Comparison of ENCODE assay signal across 33 cellular contexts in genomic region chr12:107167756-107168155, GRCh38.
"Had no signal": no experiment of that assay in that cellular context is flagged by ENCODE, and none has a peak within 500 bp of the region (broad histone marks: within the 10 kb centered on the region; RNA-seq: fewer than 3 reads in every experiment).

No MANE protein-coding gene starts in this region.

- H3K36me3 ChIP-seq: ascending aorta, breast epithelium, cardiac muscle cell, colonic mucosa, esophagus squamous epithelium, gastrocnemius medialis, heart right ventricle had no signal

- H3K9me3 Mint-ChIP-seq: activated CD4-positive, alpha-beta memory T cell treated with anti-CD3 and anti-CD28 coated beads for 36 hours; activated naive CD4-positive, alpha-beta T cell treated with anti-CD3 and anti-CD28 coated beads for 36 hours; activated naive CD4-positive, alpha-beta T cell treated with anti-CD3 and anti-CD28 coated beads, Interleukin-2, amount 50 U/mL, for 24 hours; activated naive CD8-positive, alpha-beta T cell treated with anti-CD3 and anti-CD28 coated beads for 36 hours; activated naive CD8-positive, alpha-beta T cell treated with anti-CD3 and anti-CD28 coated beads, Interleukin-2, amount 50 U/mL, for 24 hours; activated T-helper 1 cell treated with anti-CD3 and anti-CD28 coated beads, Interleukin-12 subunit alpha, Interleukin-12 subunit beta, Interleukin-2, Interleukin-4 antibody, amounts not matched to agents 30 ng/mL and 10 ng/mL and 1 ng/mL, durations not matched to agents 14 hours and 24 hours and 36 hours; activated T-helper 2 cell treated with anti-CD3 and anti-CD28 coated beads, Interferon-gamma antibody, Interleukin-2, Interleukin-4, amounts not matched to agents 10 μg/mL and 5 μg/mL and 100 μg/mL, durations not matched to agents 14 hours and 24 hours and 36 hours; brain; T-helper 2 cell treated with Interferon-gamma antibody and Interleukin-4, amounts not matched to agents 5 μg/mL and 100 μg/mL, for 36 hours had no signal

- ATAC-seq: activated CD4-positive, alpha-beta T cell treated with anti-CD3 and anti-CD28 coated beads for 36 hours; activated CD8-positive, alpha-beta memory T cell treated with anti-CD3 and anti-CD28 coated beads, Interleukin-2, amount 10 ng/mL, durations not matched to agents 7 days and 5 days; activated CD8-positive, alpha-beta T cell treated with anti-CD3 and anti-CD28 coated beads, Interleukin-2, amount 10 ng/mL, durations not matched to agents 7 days and 5 days; activated naive CD8-positive, alpha-beta T cell treated with anti-CD3 and anti-CD28 coated beads, Interleukin-2, amount 50 U/mL, for 24 hours; gastrocnemius medialis; heart right ventricle; T-helper 17 cell had no signal

- H3K4me2 ChIP-seq: hepatocyte had no signal

- H2AFZ ChIP-seq: hepatocyte had no signal

- H3K27ac ChIP-seq: ascending aorta, breast epithelium, cardiac muscle cell, colonic mucosa, epithelial cell of prostate, esophagus squamous epithelium, gastrocnemius medialis, heart right ventricle, hepatocyte had no signal

- H3K27me3 Mint-ChIP-seq: activated naive CD8-positive, alpha-beta T cell treated with anti-CD3 and anti-CD28 coated beads, Interleukin-2, amount 50 U/mL, for 24 hours had no signal

- H3K4me3 Mint-ChIP-seq: activated CD4-positive, alpha-beta memory T cell treated with anti-CD3 and anti-CD28 coated beads for 36 hours; activated CD4-positive, alpha-beta T cell treated with anti-CD3 and anti-CD28 coated beads for 36 hours; activated CD4-positive, alpha-beta T cell treated with anti-CD3 and anti-CD28 coated beads, Interleukin-2, amount 10 ng/mL, durations not matched to agents 24 days and 14 days; activated CD8-positive, alpha-beta memory T cell treated with anti-CD3 and anti-CD28 coated beads, Interleukin-2, amount 10 ng/mL, durations not matched to agents 7 days and 5 days; activated CD8-positive, alpha-beta T cell treated with anti-CD3 and anti-CD28 coated beads, Interleukin-2, amount 10 ng/mL, durations not matched to agents 7 days and 5 days; activated naive CD4-positive, alpha-beta T cell treated with anti-CD3 and anti-CD28 coated beads for 36 hours; activated naive CD4-positive, alpha-beta T cell treated with anti-CD3 and anti-CD28 coated beads, Interleukin-2, amount 50 U/mL, for 24 hours; activated naive CD8-positive, alpha-beta T cell treated with anti-CD3 and anti-CD28 coated beads for 36 hours; activated naive CD8-positive, alpha-beta T cell treated with anti-CD3 and anti-CD28 coated beads, Interleukin-2, amount 50 U/mL, for 24 hours; activated T-helper 1 cell treated with anti-CD3 and anti-CD28 coated beads, Interleukin-12 subunit alpha, Interleukin-12 subunit beta, Interleukin-2, Interleukin-4 antibody, amounts not matched to agents 30 ng/mL and 10 ng/mL and 1 ng/mL, durations not matched to agents 14 hours and 24 hours and 36 hours; brain; T-helper 17 cell; T-helper 2 cell treated with Interferon-gamma antibody and Interleukin-4, amounts not matched to agents 5 μg/mL and 100 μg/mL, for 36 hours had no signal

- H3K9me3 ChIP-seq: ascending aorta, breast epithelium, colonic mucosa, esophagus squamous epithelium, gastrocnemius medialis, heart right ventricle had no signal

- DNase-seq: activated CD4-positive, alpha-beta memory T cell treated with anti-CD3 and anti-CD28 coated beads for 36 hours; activated CD4-positive, alpha-beta T cell treated with anti-CD3 and anti-CD28 coated beads for 36 hours; activated CD4-positive, alpha-beta T cell treated with anti-CD3 and anti-CD28 coated beads, Interleukin-2, amount 10 ng/mL, durations not matched to agents 24 days and 14 days; activated CD4-positive, CD25-positive, alpha-beta regulatory T cell; activated CD4-positive, CD25-positive, alpha-beta regulatory T cell treated with anti-CD3 and anti-CD28 coated beads, Interleukin-2, amount 50 U/mL, for 72 hours; activated CD8-positive, alpha-beta memory T cell treated with anti-CD3 and anti-CD28 coated beads, Interleukin-2, amount 10 ng/mL, durations not matched to agents 7 days and 5 days; activated CD8-positive, alpha-beta memory T cell treated with anti-CD3 and anti-CD28 coated beads, Interleukin-2, amount 50 U/mL, for 4 hours; activated CD8-positive, alpha-beta T cell treated with anti-CD3 and anti-CD28 coated beads, Interleukin-2, amount 10 ng/mL, durations not matched to agents 7 days and 5 days; activated effector memory CD4-positive, alpha-beta T cell treated with anti-CD3 and anti-CD28 coated beads, Interleukin-2, amount 50 U/mL, for 16 hours; activated naive CD4-positive, alpha-beta T cell treated with anti-CD3 and anti-CD28 coated beads for 36 hours; activated naive CD8-positive, alpha-beta T cell treated with anti-CD3 and anti-CD28 coated beads for 36 hours; activated naive CD8-positive, alpha-beta T cell treated with anti-CD3 and anti-CD28 coated beads, Interleukin-2, amount 50 U/mL, for 24 hours; activated T-cell treated with anti-CD3 and anti-CD28 coated beads, Interleukin-2, amount 50 U/mL, for 1 hour; activated T-cell treated with anti-CD3 and anti-CD28 coated beads, Interleukin-2, amount 50 U/mL, for 48 hours; central memory CD4-positive, alpha-beta T cell; cerebellar nuclear complex; colonic mucosa; effector CD8-positive, alpha-beta T cell; esophagus squamous epithelium; foreskin fibroblast; gastrocnemius medialis; heart right ventricle; T-helper 17 cell had no signal

- H3K27ac Mint-ChIP-seq: activated CD4-positive, alpha-beta memory T cell treated with anti-CD3 and anti-CD28 coated beads for 36 hours; activated CD4-positive, alpha-beta T cell treated with anti-CD3 and anti-CD28 coated beads for 36 hours; activated CD4-positive, alpha-beta T cell treated with anti-CD3 and anti-CD28 coated beads, Interleukin-2, amount 10 ng/mL, durations not matched to agents 24 days and 14 days; activated CD8-positive, alpha-beta memory T cell treated with anti-CD3 and anti-CD28 coated beads, Interleukin-2, amount 10 ng/mL, durations not matched to agents 7 days and 5 days; activated CD8-positive, alpha-beta T cell treated with anti-CD3 and anti-CD28 coated beads, Interleukin-2, amount 10 ng/mL, durations not matched to agents 7 days and 5 days; activated naive CD4-positive, alpha-beta T cell treated with anti-CD3 and anti-CD28 coated beads for 36 hours; activated naive CD4-positive, alpha-beta T cell treated with anti-CD3 and anti-CD28 coated beads, Interleukin-2, amount 50 U/mL, for 24 hours; activated naive CD8-positive, alpha-beta T cell treated with anti-CD3 and anti-CD28 coated beads for 36 hours; activated naive CD8-positive, alpha-beta T cell treated with anti-CD3 and anti-CD28 coated beads, Interleukin-2, amount 50 U/mL, for 24 hours; activated T-helper 1 cell treated with anti-CD3 and anti-CD28 coated beads, Interleukin-12 subunit alpha, Interleukin-12 subunit beta, Interleukin-2, Interleukin-4 antibody, amounts not matched to agents 30 ng/mL and 10 ng/mL and 1 ng/mL, durations not matched to agents 14 hours and 24 hours and 36 hours; activated T-helper 2 cell treated with anti-CD3 and anti-CD28 coated beads, Interferon-gamma antibody, Interleukin-2, Interleukin-4, amounts not matched to agents 10 μg/mL and 5 μg/mL and 100 μg/mL, durations not matched to agents 14 hours and 24 hours and 36 hours; brain; T-helper 17 cell; T-helper 2 cell treated with Interferon-gamma antibody and Interleukin-4, amounts not matched to agents 5 μg/mL and 100 μg/mL, for 36 hours had no signal

- H3K27me3 ChIP-seq: ascending aorta, breast epithelium, colonic mucosa, gastrocnemius medialis, hepatocyte had no signal

- H3K4me1 Mint-ChIP-seq: activated CD4-positive, alpha-beta T cell treated with anti-CD3 and anti-CD28 coated beads for 36 hours; activated CD4-positive, alpha-beta T cell treated with anti-CD3 and anti-CD28 coated beads, Interleukin-2, amount 10 ng/mL, durations not matched to agents 24 days and 14 days; activated CD8-positive, alpha-beta memory T cell treated with anti-CD3 and anti-CD28 coated beads, Interleukin-2, amount 10 ng/mL, durations not matched to agents 7 days and 5 days; activated naive CD4-positive, alpha-beta T cell treated with anti-CD3 and anti-CD28 coated beads, Interleukin-2, amount 50 U/mL, for 24 hours; activated naive CD8-positive, alpha-beta T cell treated with anti-CD3 and anti-CD28 coated beads for 36 hours; brain; T-helper 17 cell had no signal

- H3K4me1 ChIP-seq: ascending aorta, breast epithelium, colonic mucosa, gastrocnemius medialis, heart right ventricle had no signal

- H3K36me3 Mint-ChIP-seq: activated CD4-positive, alpha-beta memory T cell treated with anti-CD3 and anti-CD28 coated beads for 36 hours; activated CD8-positive, alpha-beta memory T cell treated with anti-CD3 and anti-CD28 coated beads, Interleukin-2, amount 10 ng/mL, durations not matched to agents 7 days and 5 days; activated naive CD4-positive, alpha-beta T cell treated with anti-CD3 and anti-CD28 coated beads, Interleukin-2, amount 50 U/mL, for 24 hours; activated naive CD8-positive, alpha-beta T cell treated with anti-CD3 and anti-CD28 coated beads for 36 hours; brain had no signal

- H3K4me3 ChIP-seq: ascending aorta, breast epithelium, cardiac muscle cell, colonic mucosa, esophagus squamous epithelium, gastrocnemius medialis, heart right ventricle, hepatocyte had no signal
